33 cellular contexts compared by ENCODE assay signal in the genomic region with DNA sequence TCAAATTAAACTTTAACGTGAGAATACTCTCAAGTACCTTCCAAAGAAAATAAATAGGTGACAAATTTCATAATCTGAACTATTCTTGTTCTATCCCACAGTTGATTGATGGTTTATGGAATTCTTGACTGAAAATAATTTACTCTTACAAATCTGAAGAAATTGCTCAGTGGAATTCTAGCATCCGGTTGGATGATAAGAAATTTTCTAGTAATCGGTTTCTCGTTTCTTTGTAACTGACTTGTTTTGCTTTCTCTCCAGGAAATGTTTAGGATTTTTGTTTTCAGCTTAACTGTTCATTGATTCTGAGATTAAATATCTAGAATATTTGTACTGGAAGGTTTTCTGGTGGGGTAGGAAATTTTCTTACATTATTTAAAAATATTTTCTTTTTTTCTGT.
"Had no signal": no experiment of that assay in that cellular context is flagged by ENCODE, and none has a peak within 500 bp of the region (broad histone marks: within the 10 kb centered on the region; RNA-seq: fewer than 3 reads in every experiment).

No MANE protein-coding gene starts in this region.

- H3K9me3 ChIP-seq: neutrophil, ovary, right lobe of liver, sigmoid colon, suprapubic skin, testis, tibial artery, transverse colon, uterus had no signal

- ATAC-seq: naive thymus-derived CD8-positive, alpha-beta T cell; natural killer cell treated with Interleukin-12 subunit alpha and Interleukin-12 subunit beta and Interleukin-15 and Interleukin-18, amount 100 ng/mL, for 72 hours; psoas muscle; right cardiac atrium; right lobe of liver; stimulated activated memory B cell treated with anti-CD40 and anti-IgM and Interleukin-4, amounts not matched to agents 10 μg/mL and 1 μg/mL and 100 μg/mL, for 72 hours; stimulated activated naive CD8-positive, alpha-beta T cell treated with anti-CD3 and anti-CD28 coated beads, Interleukin-15, amount 100 ng/mL, for 72 hours; stimulated activated naive CD8-positive, alpha-beta T cell treated with anti-CD3 and anti-CD28 coated beads, Interleukin-15, Interleukin-2, amounts not matched to agents 100 U/mL and 50 U/mL, for 24 hours; upper lobe of right lung had no signal

- H3K36me3 ChIP-seq: neutrophil, ovary, right lobe of liver, sigmoid colon, spleen, suprapubic skin, tibial artery, transverse colon, upper lobe of right lung, uterus had no signal

- H3K4me1 ChIP-seq: parathyroid adenoma, psoas muscle, right lobe of liver, sigmoid colon, spleen, suprapubic skin, testis, transverse colon, upper lobe of right lung, uterus had no signal

- H3K4me3 Mint-ChIP-seq: naive thymus-derived CD8-positive, alpha-beta T cell; natural killer cell treated with Interleukin-12 subunit alpha and Interleukin-12 subunit beta and Interleukin-15 and Interleukin-18, amount 100 ng/mL, for 72 hours; nephron progenitor cell; neural crest cell; stimulated activated memory B cell treated with anti-CD40 and anti-IgM and Interleukin-4, amounts not matched to agents 10 μg/mL and 1 μg/mL and 100 μg/mL, for 72 hours; stimulated activated naive CD8-positive, alpha-beta T cell treated with anti-CD3 and anti-CD28 coated beads, Interleukin-15, amount 100 ng/mL, for 72 hours; type B pancreatic cell had no signal

- H3K27me3 Mint-ChIP-seq: naive thymus-derived CD8-positive, alpha-beta T cell; natural killer cell treated with Interleukin-12 subunit alpha and Interleukin-12 subunit beta and Interleukin-15 and Interleukin-18, amount 100 ng/mL, for 72 hours; progenitor cell of endocrine pancreas; stimulated activated memory B cell treated with anti-CD40 and anti-IgM and Interleukin-4, amounts not matched to agents 10 μg/mL and 1 μg/mL and 100 μg/mL, for 72 hours; stimulated activated naive CD8-positive, alpha-beta T cell treated with anti-CD3 and anti-CD28 coated beads, Interleukin-15, amount 100 ng/mL, for 72 hours; type B pancreatic cell had no signal

- H3K27ac Mint-ChIP-seq: naive thymus-derived CD8-positive, alpha-beta T cell; natural killer cell treated with Interleukin-12 subunit alpha and Interleukin-12 subunit beta and Interleukin-15 and Interleukin-18, amount 100 ng/mL, for 72 hours; nephron progenitor cell; progenitor cell of endocrine pancreas; stimulated activated memory B cell treated with anti-CD40 and anti-IgM and Interleukin-4, amounts not matched to agents 10 μg/mL and 1 μg/mL and 100 μg/mL, for 72 hours; stimulated activated naive CD8-positive, alpha-beta T cell treated with anti-CD3 and anti-CD28 coated beads, Interleukin-15, amount 100 ng/mL, for 72 hours; type B pancreatic cell had no signal

- H3K36me3 Mint-ChIP-seq: naive thymus-derived CD8-positive, alpha-beta T cell; natural killer cell treated with Interleukin-12 subunit alpha and Interleukin-12 subunit beta and Interleukin-15 and Interleukin-18, amount 100 ng/mL, for 72 hours; stimulated activated memory B cell treated with anti-CD40 and anti-IgM and Interleukin-4, amounts not matched to agents 10 μg/mL and 1 μg/mL and 100 μg/mL, for 72 hours; type B pancreatic cell had no signal

- DNase-seq: naive thymus-derived CD8-positive, alpha-beta T cell; nephron progenitor cell; nucleus accumbens; ovary; posterior cingulate gyrus; psoas muscle; right lobe of liver; sigmoid colon; spleen; stimulated activated CD4-positive, alpha-beta T cell treated with anti-CD3 and anti-CD28 coated beads, Interleukin-12 subunit alpha, Interleukin-12 subunit beta, amount 100 ng/mL, for 4 hours; stimulated activated CD4-positive, alpha-beta T cell treated with anti-CD3 and anti-CD28 coated beads, Interleukin-1b, Interleukin-23, amount 100 ng/mL, for 48 hours; stimulated activated CD4-positive, alpha-beta T cell treated with anti-CD3 and anti-CD28 coated beads, Interleukin-4, amount 100 ng/mL, for 1 hour; stimulated activated CD4-positive, alpha-beta T cell treated with anti-CD3 and anti-CD28 coated beads, Interleukin-4, amount 100 ng/mL, for 4 hours; stimulated activated CD8-positive, alpha-beta memory T cell treated with anti-CD3 and anti-CD28 coated beads, Interleukin-4, amount 100 ng/mL, for 48 hours; stimulated activated naive CD4-positive, alpha-beta T cell; stimulated activated naive CD8-positive, alpha-beta T cell treated with anti-CD3 and anti-CD28 coated beads, Interleukin-15, amount 100 ng/mL, for 72 hours; stimulated activated naive CD8-positive, alpha-beta T cell treated with anti-CD3 and anti-CD28 coated beads, Interleukin-15, Interleukin-2, amounts not matched to agents 100 U/mL and 50 U/mL, for 24 hours; substantia nigra; testis; tibial artery; transverse colon; upper lobe of right lung; uterus had no signal

- H3K27ac ChIP-seq: neutrophil, ovary, parathyroid adenoma, psoas muscle, right lobe of liver, sigmoid colon, spleen, suprapubic skin, testis, tibial artery, transverse colon, upper lobe of right lung, uterus had no signal

- H3K4me3 ChIP-seq: ovary, psoas muscle, right lobe of liver, sigmoid colon, smooth muscle cell, spleen, suprapubic skin, testis, tibial artery, transverse colon, upper lobe of right lung, uterus had no signal

- H3K27me3 ChIP-seq: neutrophil, ovary, right lobe of liver, sigmoid colon, spleen, suprapubic skin, testis, tibial artery, transverse colon, upper lobe of right lung, uterus had no signal

- H3K4me1 Mint-ChIP-seq: naive thymus-derived CD8-positive, alpha-beta T cell; nephron progenitor cell; neural crest cell; stimulated activated memory B cell treated with anti-CD40 and anti-IgM and Interleukin-4, amounts not matched to agents 10 μg/mL and 1 μg/mL and 100 μg/mL, for 72 hours; stimulated activated naive CD8-positive, alpha-beta T cell treated with anti-CD3 and anti-CD28 coated beads, Interleukin-15, amount 100 ng/mL, for 72 hours had no signal
